In the genomic region with DNA sequence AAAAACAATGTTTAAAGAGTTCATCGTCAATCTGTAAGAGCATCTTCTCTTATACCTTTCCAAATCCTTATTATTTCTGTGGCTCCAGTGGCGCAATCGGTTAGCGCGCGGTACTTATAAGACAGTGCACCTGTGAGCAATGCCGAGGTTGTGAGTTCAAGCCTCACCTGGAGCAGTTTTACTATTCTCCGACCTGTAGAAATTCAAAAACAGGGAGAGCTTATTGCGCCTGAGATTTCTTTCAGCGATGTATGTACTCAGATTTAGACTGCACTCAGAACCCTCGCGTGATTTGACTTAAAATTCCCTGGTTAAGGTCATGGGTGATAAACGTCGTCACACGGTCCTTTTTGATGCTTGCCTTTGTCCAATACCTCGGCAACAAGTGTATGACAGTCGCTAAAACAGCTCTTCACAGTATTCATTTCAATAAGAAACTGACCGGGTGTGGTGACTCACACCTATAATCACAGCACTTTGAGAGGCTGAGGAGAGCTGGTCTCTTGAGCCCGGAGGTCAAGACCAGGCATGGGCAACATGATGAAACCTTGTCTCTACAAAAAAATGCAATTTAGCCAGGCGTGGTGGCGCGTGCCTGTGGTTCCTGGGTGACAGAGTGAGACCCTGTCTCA, we compare ENCODE assay signal across 11 cellular contexts. TPM values are rescaled to one million over a fixed set of nuclear protein-coding genes. Genes with fewer than 3 reads are reported as not detected.
A peak's percentile ranks its signal among the peaks of the same experiment; 100 is the strongest.
DNase-seq lines count a peak whose midpoint lies in the region; TF ChIP-seq lines count a peak whose summit lies in the region.
"Had no signal": no experiment of that assay in that cellular context is flagged by ENCODE, and none has a peak within 500 bp of the region (broad histone marks: within the 10 kb centered on the region; RNA-seq: fewer than 3 reads in every experiment).

No MANE protein-coding gene starts in this region.

- H3K9me3 ChIP-seq in hepatocyte (ENCODE audit: low read depth) (no peaks in the 10 kb centered on the region), testis (no peaks in the 10 kb centered on the region)

- intact Hi-C loops in testis (cut with DNase I; ENCODE audit: low total_unique reads) = no loop called here

- no peak for TF ChIP-seq POLR2A in testis (IDR thresholded peaks at IDR 0.05)

- no peaks in the 10 kb centered on the region for H3K36me3 Mint-ChIP-seq in activated CD4-positive, alpha-beta T cell treated with anti-CD3 and anti-CD28 coated beads, Interleukin-2, amount 10 ng/mL, durations not matched to agents 7 days and 5 days (ENCODE audit: low read depth)

- no peaks in the 10 kb centered on the region for H3K9me3 Mint-ChIP-seq in activated CD4-positive, alpha-beta T cell treated with anti-CD3 and anti-CD28 coated beads, Interleukin-2, amount 10 ng/mL, durations not matched to agents 7 days and 5 days

- H3K4me2 ChIP-seq in hepatocyte = peak overlapping the region; percentile 72

- TF ChIP-seq CTCF in hepatocyte (IDR thresholded peaks at IDR 0.05; ENCODE audit: poor library complexity) (no peak), testis (IDR thresholded peaks at IDR 0.05) (no peak)

- POLR2A ChIA-PET in activated CD4-positive, alpha-beta T cell treated with anti-CD3 and anti-CD28 coated beads, Interleukin-2, amount 10 ng/mL, durations not matched to agents 7 days and 5 days (lab: Charles Lee) = no interaction called here

- no peaks in the 10 kb centered on the region for H3K79me2 ChIP-seq in hepatocyte

- H4K20me1 ChIP-seq in hepatocyte (ENCODE audit: insufficient read depth, poor library complexity, severe bottlenecking) = no peaks in the 10 kb centered on the region

- H3K9me2 ChIP-seq in hepatocyte (replicated peaks; ENCODE audit: insufficient read depth) = no peaks in the 10 kb centered on the region

- no peak overlapping the region for H3K27ac Mint-ChIP-seq in activated CD4-positive, alpha-beta T cell treated with anti-CD3 and anti-CD28 coated beads, Interleukin-2, amount 10 ng/mL, durations not matched to agents 7 days and 5 days

- H3K4me3 ChIP-seq in hepatocyte (peak overlapping the region; percentile 27), testis (peak overlapping the region; percentile 7 to 11)

- peaks cover 60% of the 10 kb centered on the region for H3K27me3 Mint-ChIP-seq in activated CD4-positive, alpha-beta T cell treated with anti-CD3 and anti-CD28 coated beads, Interleukin-2, amount 10 ng/mL, durations not matched to agents 7 days and 5 days

- no peaks in the 10 kb centered on the region for H3K36me3 ChIP-seq in hepatocyte (replicated peaks; ENCODE audit: insufficient read depth, low read depth)
- H3K36me3 ChIP-seq in testis (ENCODE audit: low read depth, missing control alignments) = no peaks in the 10 kb centered on the region

- 27% methylated on average over 22 of the region's 22 CpGs for WGBS in hepatocyte (ENCODE audit: low lambda C conversion rate, missing lambda C conversion rate)
- WGBS in testis, 2 donors = 24 to 29% methylated on average over 22 of the region's 22 CpGs

- CTCF ChIA-PET in activated CD4-positive, alpha-beta T cell treated with anti-CD3 and anti-CD28 coated beads, Interleukin-2, amount 10 ng/mL, durations not matched to agents 7 days and 5 days (lab: Charles Lee) = interaction anchor here (0.5 kb wide), 1 partner anchor 1159 kb away, joined by 3 read pairs; no protein-coding TSS in a partner anchor

- H3K4me1 ChIP-seq in hepatocyte (ENCODE audit: insufficient read depth) = no peaks in the 10 kb centered on the region
- H3K4me1 ChIP-seq in testis = no peaks in the 10 kb centered on the region

- H3K27ac ChIP-seq in hepatocyte (peak overlapping the region; percentile 44), testis (no peak overlapping the region)

- DNase-seq in stimulated activated CD4-positive, alpha-beta T cell treated with anti-CD3 and anti-CD28 coated beads, Interleukin-15, amount 100 ng/mL, for 24 hours = peak; percentile 44
- DNase-seq in stimulated activated CD4-positive, alpha-beta T cell treated with anti-CD3 and anti-CD28 coated beads, Interleukin-12 subunit alpha, Interleukin-12 subunit beta, amount 100 ng/mL, for 4 hours = no peak
- DNase-seq in activated CD4-positive, alpha-beta T cell treated with anti-CD3 and anti-CD28 coated beads, Interleukin-2, amount 10 ng/mL, durations not matched to agents 7 days and 5 days = no peak
- peak; percentile 60 for DNase-seq in hepatocyte (ENCODE audit: low spot score)
- DNase-seq in testis = peak; percentile 37
- no peak for DNase-seq in NOMO-1 (lab: John Stamatoyannopoulos, UW; ENCODE audit: unreplicated experiment in 2 of 2)
- no peak for DNase-seq in glomerular visceral epithelial cell (ENCODE audit: extremely low spot score)
- no peak for DNase-seq in hepatic stellate cell (ENCODE audit: low spot score)
- DNase-seq: activated effector memory CD4-positive, alpha-beta T cell treated with anti-CD3 and anti-CD28 coated beads, Interleukin-2, amount 50 U/mL, for 16 hours had no signal

- H2AFZ ChIP-seq in hepatocyte = peak overlapping the region; percentile 62

- H3K4me1 Mint-ChIP-seq in activated CD4-positive, alpha-beta T cell treated with anti-CD3 and anti-CD28 coated beads, Interleukin-2, amount 10 ng/mL, durations not matched to agents 7 days and 5 days = peaks cover 19% of the 10 kb centered on the region

- peak overlapping the region; percentile 53 for H3K4me3 Mint-ChIP-seq in activated CD4-positive, alpha-beta T cell treated with anti-CD3 and anti-CD28 coated beads, Interleukin-2, amount 10 ng/mL, durations not matched to agents 7 days and 5 days

- no peaks in the 10 kb centered on the region for H3K27me3 ChIP-seq in hepatocyte
- H3K27me3 ChIP-seq in testis = no peaks in the 10 kb centered on the region

RNA-seq across cellular contexts. Expression of a gene that starts 11.9 kb away (rescaled TPM):
- not detected for total RNA-seq in activated CD4-positive, alpha-beta T cell treated with anti-CD3 and anti-CD28 coated beads, Interleukin-2, amount 10 ng/mL, durations not matched to agents 7 days and 5 days
- not detected in 2 replicates for total RNA-seq in hepatocyte
- polyA plus RNA-seq in hepatocyte = not detected in 2 replicates
- 1 to 10 TPM; 1.2 to 8.1 TPM for total RNA-seq in testis
- polyA plus RNA-seq in testis (ENCODE audit: insufficient read depth, low read depth, low replicate concordance) = 8.6 TPM
- total RNA-seq: lower leg skin, NCI-H460 had no signal

RNA-seq across cellular contexts. Expression of a gene that starts 22.0 kb away (rescaled TPM):
- not detected for total RNA-seq in activated CD4-positive, alpha-beta T cell treated with anti-CD3 and anti-CD28 coated beads, Interleukin-2, amount 10 ng/mL, durations not matched to agents 7 days and 5 days
- not detected in 2 replicates for total RNA-seq in hepatocyte
- 0.41 TPM in 1 of 2 replicates, not detected in the other for polyA plus RNA-seq in hepatocyte
- under 1 TPM; 0.19 to 0.87 TPM for total RNA-seq in testis
- polyA plus RNA-seq in testis (ENCODE audit: insufficient read depth, low read depth, low replicate concordance) = 0.54 TPM
- total RNA-seq: lower leg skin, NCI-H460 had no signal

Comparison
In these comparisons a context has a peak if more than half of its experiments do, and no peak if none do; other contexts are left out.
1. DNase-seq: peak in stimulated activated CD4-positive, alpha-beta T cell treated with anti-CD3 and anti-CD28 coated beads, Interleukin-15, amount 100 ng/mL, for 24 hours (single experiment), hepatocyte (single experiment) and testis (single experiment); none in stimulated activated CD4-positive, alpha-beta T cell treated with anti-CD3 and anti-CD28 coated beads, Interleukin-12 subunit alpha, Interleukin-12 subunit beta, amount 100 ng/mL, for 4 hours (single experiment), activated CD4-positive, alpha-beta T cell treated with anti-CD3 and anti-CD28 coated beads, Interleukin-2, amount 10 ng/mL, durations not matched to agents 7 days and 5 days (single experiment), NOMO-1 (0 of 2), glomerular visceral epithelial cell (single experiment) and hepatic stellate cell (single experiment).